ENCODE assay signal across 8 cellular contexts in genomic region chr12:93785262-93786010, GRCh38.
DNase-seq lines count a peak whose midpoint lies in the region; ATAC-seq and TF ChIP-seq lines count a peak whose summit lies in the region.

No MANE protein-coding gene starts in this region.

- H3K27ac ChIP-seq in C4-2B = peak overlapping the region; percentile 47; the same call in 1 of the 2 replicates

- H3K4me3 ChIP-seq in fibroblast of villous mesenchyme (ENCODE audit: low read depth, low read length) = no peak overlapping the region

- DNase-seq in M059J (ENCODE audit: low read depth) (peak; percentile 97), fibroblast of villous mesenchyme (ENCODE audit: low read depth) (peak; percentile 94), pons (ENCODE audit: low spot score) (peak; percentile 45), germinal center (ENCODE audit: low spot score) (no peak), SIG-M5 (lab: John Stamatoyannopoulos, UW) (no peak)
- peak; percentile 65 for DNase-seq in activated T-cell treated with anti-CD3 and anti-CD28 coated beads, Interleukin-2, amount 50 U/mL, for 48 hours

- TF ChIP-seq CTCF in C4-2B (conservative IDR thresholded peaks at IDR 0.05) (no peak), fibroblast of villous mesenchyme (IDR thresholded peaks at IDR 0.05; ENCODE audit: insufficient read depth, low read depth, low read length) (no peak)

- ATAC-seq in GM18909 (IDR thresholded peaks at IDR 0.05; ENCODE audit: poor library complexity, unreplicated experiment) = no peak

Comparison
In these comparisons a context has a peak if more than half of its experiments do, and no peak if none do; other contexts are left out.
1. DNase-seq: peak in M059J (single experiment), activated T-cell treated with anti-CD3 and anti-CD28 coated beads, Interleukin-2, amount 50 U/mL, for 48 hours (2 of 2), fibroblast of villous mesenchyme (single experiment) and pons (single experiment); none in germinal center (single experiment) and SIG-M5 (single experiment).